13 cellular contexts compared by ENCODE assay signal in genomic region chr3:9806688-9807589, GRCh38. TPM values are rescaled to one million over a fixed set of nuclear protein-coding genes. Genes with fewer than 3 reads are reported as not detected.
DNase-seq lines count a peak whose midpoint lies in the region; ATAC-seq, FAIRE-seq and TF ChIP-seq lines count a peak whose summit lies in the region.
"Had no signal": no experiment of that assay in that cellular context is flagged by ENCODE, and none has a peak within 500 bp of the region (broad histone marks: within the 10 kb centered on the region; RNA-seq: fewer than 3 reads in every experiment).

No MANE protein-coding gene starts in this region.

- TF ChIP-seq CTCF in A549 (IDR thresholded peaks at IDR 0.05) (no peak), HFFc6 (IDR thresholded peaks at IDR 0.05) (no peak)

- H3K27ac Mint-ChIP-seq in HFFc6: peak overlapping the region; percentile 97

- peaks cover 7% of the 10 kb centered on the region for H3K27me3 Mint-ChIP-seq in HFFc6 (ENCODE audit: insufficient read depth)

- H3K4me1 Mint-ChIP-seq in HFFc6 (ENCODE audit: low read depth): peaks cover 53% of the 10 kb centered on the region

- H3K9me3 ChIP-seq in A549 (no peaks in the 10 kb centered on the region), ectodermal cell (ENCODE audit: control insufficient read depth, low read length) (no peaks in the 10 kb centered on the region)
- H3K9me3 ChIP-seq: HAP-1 had no signal

- no peak for ATAC-seq in A549
- no peak for ATAC-seq in sciatic nerve
- ATAC-seq in HG03159 (IDR thresholded peaks at IDR 0.05; ENCODE audit: unreplicated experiment): no peak

- no peak overlapping the region for H3K4me2 ChIP-seq in A549

- TF ChIP-seq POLR2A in A549 (IDR thresholded peaks at IDR 0.05; ENCODE audit: low read length): no peak

- DNase-seq in A549 (ENCODE audit: low read depth in 1 of 2, low spot score in 1 of 2) (no peak), HFFc6 (no peak), sciatic nerve (ENCODE audit: low spot score) (no peak), inferior parietal cortex (ENCODE audit: extremely low spot score) (no peak)
- DNase-seq: activated CD4-positive, alpha-beta T cell treated with anti-CD3 and anti-CD28 coated beads, Interleukin-2, amount 50 U/mL, for 1 hour; activated naive CD4-positive, alpha-beta T cell treated with anti-CD3 and anti-CD28 coated beads, Interleukin-2, amount 50 U/mL, for 16 hours; NCI-H345; stimulated activated CD4-positive, alpha-beta T cell treated with anti-CD3 and anti-CD28 coated beads, Interleukin-2, amount 100 ng/mL, for 24 hours; stimulated activated naive CD4-positive, alpha-beta T cell treated with Interleukin-2 at 50 U/mL for 16 hours had no signal

- POLR2A ChIA-PET in A549 (lab: Yijun Ruan, JAX): interaction anchor here (3.2 kb wide), 1 partner anchor 14 kb away, joined by 17 read pairs; the partner anchor contains the start of genes ARPC4 and TADA3

- no peak for TF ChIP-seq RAD21 in A549 (conservative IDR thresholded peaks at IDR 0.05 in 1 of 2, IDR thresholded peaks at IDR 0.05 in 1 of 2)

- H3K4me1 ChIP-seq in A549: peaks cover 25% of the 10 kb centered on the region
- H3K4me1 ChIP-seq in ectodermal cell (ENCODE audit: control insufficient read depth, insufficient read depth, low read length): peaks cover 22% of the 10 kb centered on the region
- H3K4me1 ChIP-seq: HAP-1 had no signal

- intact Hi-C loops in sciatic nerve (cut with DNase I): no loop called here

- no peaks in the 10 kb centered on the region for H3K9me3 Mint-ChIP-seq in HFFc6

- H3K36me3 ChIP-seq in ectodermal cell (ENCODE audit: control insufficient read depth, insufficient read depth, low read length): peaks cover 27% of the 10 kb centered on the region

- CTCF ChIA-PET in A549 (lab: Yijun Ruan, JAX): interaction anchor here (0.6 to 2.0 kb wide), 9 partner anchors 14 to 440 kb away, joined by 3 to 8 read pairs (median 3); partner anchors contain the start of genes ARPC4, CRELD1 and TADA3

- H3K4me3 ChIP-seq in A549: no peak overlapping the region
- H3K4me3 ChIP-seq in ectodermal cell (ENCODE audit: insufficient read depth, low read depth, low read length): no peak overlapping the region
- H3K4me3 ChIP-seq: HAP-1 had no signal

- no peak for FAIRE-seq in A549 (lab: Jason Lieb, UNC)
- FAIRE-seq: RCC 7860 had no signal

- 100% methylated on average over 7 of the region's 7 CpGs for WGBS in A549 (ENCODE audit: missing lambda C conversion rate)
- 76 to 78% methylated on average over 7 of the region's 7 CpGs for WGBS in ectodermal cell, 2 experiments

- H3K4me3 Mint-ChIP-seq in HFFc6: no peak overlapping the region

- no peak for TF ChIP-seq EP300 in A549 (IDR thresholded peaks at IDR 0.05)

- peaks cover 8% of the 10 kb centered on the region for H3K27me3 ChIP-seq in ectodermal cell (ENCODE audit: control insufficient read depth, insufficient read depth, low read length, poor library complexity, severe bottlenecking)

- no peak overlapping the region for H3K27ac ChIP-seq in A549
- peak overlapping the region; percentile 72 for H3K27ac ChIP-seq in ectodermal cell (ENCODE audit: insufficient read depth, low read depth, low read length, poor library complexity, severe bottlenecking)

- H3K36me3 Mint-ChIP-seq in HFFc6 (ENCODE audit: low read depth): peaks cover 22% of the 10 kb centered on the region

TF ChIP-seq in A549, 52 proteins besides CTCF, POLR2A, EP300 and RAD21:
- no peak for TF ChIP-seq RFX5 (IDR thresholded peaks at IDR 0.05)
- 0 out of 2 replicates have a peak, but pooled peaks have one; percentile 28 for TF ChIP-seq KDM1A (IDR thresholded peaks at IDR 0.05; ENCODE audit: low read depth)
- no peak for TF ChIP-seq E2F6 (IDR thresholded peaks at IDR 0.05; ENCODE audit: borderline replicate concordance, low read depth)
- no peak for TF ChIP-seq BHLHE40 (IDR thresholded peaks at IDR 0.05; ENCODE audit: low read depth, low read length)
- TF ChIP-seq KDM5A (IDR thresholded peaks at IDR 0.05): no peak
TF ChIP-seq in A549: peak in this region for 1.

RNA-seq across cellular contexts. Expression of gene TTLL3, which starts 3.1 kb away (rescaled TPM):
- 13.0 and 18.1 TPM in 2 replicates for polyA plus RNA-seq in A549 (2011; rRNA removed)
- polyA plus RNA-seq in A549 (2012; cell fraction: cytosol; rRNA removed): 13.6 and 14.1 TPM in 2 replicates
- polyA plus RNA-seq in A549 (2012; cell fraction: nucleus; rRNA removed): 115 and 128 TPM in 2 replicates
- polyA plus RNA-seq in A549 (2017; fragmentation: RNase III; extraction: RNeasy Plus Mini Kit Qiagen cat#74134 plus additional on column Dnase treatment): 9.9 to 12.8 TPM (median 10.3 TPM) in 3 replicates
- polyA minus RNA-seq in A549 (2011; rRNA and poly(A)+ RNA removed): 23.9 and 25.2 TPM in 2 replicates
- total RNA-seq in HFFc6 (2021; fragmentation: NEBNext Ultra II Directional; extraction: Animal tissue kit (Norgen Biotek cat#: 25700)): 10 to 100 TPM; 14.1 to 20.5 (median 16.0) TPM
- polyA plus RNA-seq in ectodermal cell (2013, experiment 1 of 4): 27.4 TPM
- polyA plus RNA-seq in ectodermal cell (2013, experiment 2 of 4): 23.9 TPM
- 19.6 TPM for polyA plus RNA-seq in ectodermal cell (2013, experiment 3 of 4)
- polyA plus RNA-seq in ectodermal cell (2013, experiment 4 of 4): 27.8 TPM
- 113 TPM for total RNA-seq in sciatic nerve

RNA-seq across cellular contexts. Expression of gene ARPC4, which starts 14.1 kb away (rescaled TPM):
- polyA plus RNA-seq in A549 (2011; rRNA removed) (126 and 140 TPM in 2 replicates), A549 (2017; fragmentation: RNase III; extraction: RNeasy Plus Mini Kit Qiagen cat#74134 plus additional on column Dnase treatment) (292 to 310 TPM (median 298 TPM) in 3 replicates)
- polyA plus RNA-seq in A549 (2012; cell fraction: cytosol; rRNA removed): 152 and 172 TPM in 2 replicates
- polyA plus RNA-seq in A549 (2012; cell fraction: nucleus; rRNA removed): 80.9 and 87.3 TPM in 2 replicates
- polyA minus RNA-seq in A549 (2011; rRNA and poly(A)+ RNA removed): 124 and 133 TPM in 2 replicates
- total RNA-seq in HFFc6 (2021; fragmentation: NEBNext Ultra II Directional; extraction: Animal tissue kit (Norgen Biotek cat#: 25700)): 100 to 1,000 TPM; 252 to 303 (median 266) TPM
- 149 TPM for polyA plus RNA-seq in ectodermal cell (2013, experiment 1 of 4)
- 155 TPM for polyA plus RNA-seq in ectodermal cell (2013, experiment 2 of 4)
- 90.2 TPM for polyA plus RNA-seq in ectodermal cell (2013, experiment 3 of 4)
- polyA plus RNA-seq in ectodermal cell (2013, experiment 4 of 4): 104 TPM
- 117 TPM for total RNA-seq in sciatic nerve

RNA-seq across cellular contexts. Expression of gene TADA3, which starts 14.7 kb away (rescaled TPM):
- polyA plus RNA-seq in A549 (2011; rRNA removed) (42.6 and 49.2 TPM in 2 replicates), A549 (2017; fragmentation: RNase III; extraction: RNeasy Plus Mini Kit Qiagen cat#74134 plus additional on column Dnase treatment) (44.3 to 53.6 TPM (median 50.3 TPM) in 3 replicates)
- polyA plus RNA-seq in A549 (2012; cell fraction: cytosol; rRNA removed): 50.2 and 57.1 TPM in 2 replicates
- polyA plus RNA-seq in A549 (2012; cell fraction: nucleus; rRNA removed): 36.8 and 43.0 TPM in 2 replicates
- 46.9 and 52.3 TPM in 2 replicates for polyA minus RNA-seq in A549 (2011; rRNA and poly(A)+ RNA removed)
- total RNA-seq in HFFc6 (2021; fragmentation: NEBNext Ultra II Directional; extraction: Animal tissue kit (Norgen Biotek cat#: 25700)): 10 to 100 TPM; 69.2 to 84.9 (median 77.0) TPM
- 94.5 TPM for polyA plus RNA-seq in ectodermal cell (2013, experiment 1 of 4)
- polyA plus RNA-seq in ectodermal cell (2013, experiment 2 of 4): 92.5 TPM
- polyA plus RNA-seq in ectodermal cell (2013, experiment 3 of 4): 84.5 TPM
- 98.3 TPM for polyA plus RNA-seq in ectodermal cell (2013, experiment 4 of 4)
- total RNA-seq in sciatic nerve: 43.1 TPM

RNA-seq across cellular contexts. Expression of gene RPUSD3, which starts 36.9 kb away (rescaled TPM):
- 38.9 and 47.1 TPM in 2 replicates for polyA plus RNA-seq in A549 (2011; rRNA removed)
- polyA plus RNA-seq in A549 (2012; cell fraction: cytosol; rRNA removed): 61.3 and 76.6 TPM in 2 replicates
- 74.5 and 81.9 TPM in 2 replicates for polyA plus RNA-seq in A549 (2012; cell fraction: nucleus; rRNA removed)
- 42.2 to 45.0 TPM (median 44.5 TPM) in 3 replicates for polyA plus RNA-seq in A549 (2017; fragmentation: RNase III; extraction: RNeasy Plus Mini Kit Qiagen cat#74134 plus additional on column Dnase treatment)
- 39.0 and 44.1 TPM in 2 replicates for polyA minus RNA-seq in A549 (2011; rRNA and poly(A)+ RNA removed)
- total RNA-seq in HFFc6 (2021; fragmentation: NEBNext Ultra II Directional; extraction: Animal tissue kit (Norgen Biotek cat#: 25700)): 10 to 100 TPM; 35.4 to 42.3 (median 38.2) TPM
- polyA plus RNA-seq in ectodermal cell (2013, experiment 1 of 4): 59.2 TPM
- 52.3 TPM for polyA plus RNA-seq in ectodermal cell (2013, experiment 2 of 4)
- 46.2 TPM for polyA plus RNA-seq in ectodermal cell (2013, experiment 3 of 4)
- 59.5 TPM for polyA plus RNA-seq in ectodermal cell (2013, experiment 4 of 4)
- 29.6 TPM for total RNA-seq in sciatic nerve

RNA-seq across cellular contexts. Expression of gene CAMK1, which starts 37.2 kb away (rescaled TPM):
- polyA plus RNA-seq in A549 (2011; rRNA removed): 13.5 and 16.0 TPM in 2 replicates
- 22.5 and 26.5 TPM in 2 replicates for polyA plus RNA-seq in A549 (2012; cell fraction: cytosol; rRNA removed)
- 20.9 and 21.9 TPM in 2 replicates for polyA plus RNA-seq in A549 (2012; cell fraction: nucleus; rRNA removed)
- polyA plus RNA-seq in A549 (2017; fragmentation: RNase III; extraction: RNeasy Plus Mini Kit Qiagen cat#74134 plus additional on column Dnase treatment): 15.6 to 16.1 TPM (median 15.9 TPM) in 3 replicates
- 11.0 TPM in 2 replicates for polyA minus RNA-seq in A549 (2011; rRNA and poly(A)+ RNA removed)
- 10 to 100 TPM; 22.1 to 33.0 (median 28.8) TPM for total RNA-seq in HFFc6 (2021; fragmentation: NEBNext Ultra II Directional; extraction: Animal tissue kit (Norgen Biotek cat#: 25700))
- polyA plus RNA-seq in ectodermal cell (2013, experiment 1 of 4): 29.0 TPM
- polyA plus RNA-seq in ectodermal cell (2013, experiment 2 of 4): 28.4 TPM
- 23.3 TPM for polyA plus RNA-seq in ectodermal cell (2013, experiment 3 of 4)
- polyA plus RNA-seq in ectodermal cell (2013, experiment 4 of 4): 28.2 TPM
- total RNA-seq in sciatic nerve: 26.9 TPM
